1 cellular context compared by ENCODE assay signal in the genomic region with DNA sequence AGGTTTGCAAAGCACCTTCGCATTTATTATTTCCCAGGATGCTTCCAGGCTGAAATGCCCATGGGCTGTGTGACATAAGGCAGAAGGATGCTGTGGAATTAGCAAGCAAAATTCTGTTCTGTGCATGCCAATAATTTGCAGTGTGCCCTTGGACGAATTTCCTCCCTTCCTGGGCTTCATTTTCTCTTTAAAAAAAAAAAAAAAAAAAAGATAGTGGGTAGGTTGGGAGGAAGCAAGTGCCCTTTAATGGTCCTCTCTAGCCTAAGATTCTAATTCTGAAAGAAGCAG.
TF ChIP-seq lines count a peak whose summit lies in the region.

No MANE protein-coding gene starts in this region.

TF ChIP-seq in H1, 55 proteins besides CTCF, POLR2A, EP300 and RAD21:
- TF ChIP-seq SP4 (IDR thresholded peaks at IDR 0.05; ENCODE audit: low read length) (no peak), KDM5A (IDR thresholded peaks at IDR 0.05; ENCODE audit: low read length) (no peak), SIX5 (IDR thresholded peaks at IDR 0.05; ENCODE audit: low read depth, low read length) (no peak), SRF (IDR thresholded peaks at IDR 0.05; ENCODE audit: low read depth, low read length) (no peak), JUND (IDR thresholded peaks at IDR 0.05; ENCODE audit: low read length) (no peak)
